ENCODE assay signal across 1 cellular context in the genomic region with DNA sequence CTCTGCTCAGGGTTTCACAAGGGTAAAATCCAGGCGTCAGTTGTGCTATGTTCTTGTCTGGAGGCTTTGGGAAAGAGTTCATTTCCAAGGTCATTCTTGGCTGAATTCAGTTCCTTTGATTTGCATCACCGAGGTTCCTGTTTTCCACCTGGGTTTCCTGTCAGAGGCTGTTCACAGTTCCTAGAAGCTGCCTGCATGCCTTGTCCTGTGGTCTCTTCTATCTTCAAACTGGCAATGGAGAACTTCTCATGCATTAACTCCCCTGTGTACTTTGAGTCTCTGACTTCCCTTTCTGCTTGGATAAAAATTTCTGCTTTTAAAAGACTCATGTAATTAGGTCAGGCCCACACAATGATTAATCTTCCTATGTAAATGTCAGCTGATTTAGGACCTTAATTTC.
A peak's percentile ranks its signal among the peaks of the same experiment; 100 is the strongest.
TF ChIP-seq lines count a peak whose summit lies in the region.

No MANE protein-coding gene starts in this region.

TF ChIP-seq in K562, 482 proteins besides CTCF, POLR2A, EP300 and RAD21 (continued from another document):
- TF ChIP-seq, protein P1, sequence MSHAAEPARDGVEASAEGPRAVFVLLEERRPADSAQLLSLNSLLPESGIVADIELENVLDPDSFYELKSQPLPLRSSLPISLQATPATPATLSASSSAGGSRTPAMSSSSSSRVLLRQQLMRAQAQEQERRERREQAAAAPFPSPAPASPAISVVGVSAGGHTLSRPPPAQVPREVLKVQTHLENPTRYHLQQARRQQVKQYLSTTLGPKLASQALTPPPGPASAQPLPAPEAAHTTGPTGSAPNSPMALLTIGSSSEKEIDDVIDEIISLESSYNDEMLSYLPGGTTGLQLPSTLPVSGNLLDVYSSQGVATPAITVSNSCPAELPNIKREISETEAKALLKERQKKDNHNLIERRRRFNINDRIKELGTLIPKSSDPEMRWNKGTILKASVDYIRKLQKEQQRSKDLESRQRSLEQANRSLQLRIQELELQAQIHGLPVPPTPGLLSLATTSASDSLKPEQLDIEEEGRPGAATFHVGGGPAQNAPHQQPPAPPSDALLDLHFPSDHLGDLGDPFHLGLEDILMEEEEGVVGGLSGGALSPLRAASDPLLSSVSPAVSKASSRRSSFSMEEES (CRISPR knock-in tag; IDR thresholded peaks at IDR 0.05): no peak
- TF ChIP-seq, protein P2, sequence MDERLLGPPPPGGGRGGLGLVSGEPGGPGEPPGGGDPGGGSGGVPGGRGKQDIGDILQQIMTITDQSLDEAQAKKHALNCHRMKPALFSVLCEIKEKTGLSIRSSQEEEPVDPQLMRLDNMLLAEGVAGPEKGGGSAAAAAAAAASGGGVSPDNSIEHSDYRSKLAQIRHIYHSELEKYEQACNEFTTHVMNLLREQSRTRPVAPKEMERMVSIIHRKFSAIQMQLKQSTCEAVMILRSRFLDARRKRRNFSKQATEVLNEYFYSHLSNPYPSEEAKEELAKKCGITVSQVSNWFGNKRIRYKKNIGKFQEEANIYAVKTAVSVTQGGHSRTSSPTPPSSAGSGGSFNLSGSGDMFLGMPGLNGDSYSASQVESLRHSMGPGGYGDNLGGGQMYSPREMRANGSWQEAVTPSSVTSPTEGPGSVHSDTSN (CRISPR knock-in tag; IDR thresholded peaks at IDR 0.05; ENCODE audit: low read depth): no peak
- TF ChIP-seq, protein P2 (tag; conservative IDR thresholded peaks at IDR 0.05; ENCODE audit: low read depth): 0 out of 2 replicates have a peak, but pooled peaks have one; percentile 9
- TF ChIP-seq SLC30A9 (CRISPR knock-in tag; IDR thresholded peaks at IDR 0.05): no peak
- no peak for TF ChIP-seq CBFA2T2 (conservative IDR thresholded peaks at IDR 0.05)
- TF ChIP-seq, protein P3, sequence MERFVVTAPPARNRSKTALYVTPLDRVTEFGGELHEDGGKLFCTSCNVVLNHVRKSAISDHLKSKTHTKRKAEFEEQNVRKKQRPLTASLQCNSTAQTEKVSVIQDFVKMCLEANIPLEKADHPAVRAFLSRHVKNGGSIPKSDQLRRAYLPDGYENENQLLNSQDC (CRISPR knock-in tag; IDR thresholded peaks at IDR 0.05): no peak
- peak; percentile 15 for TF ChIP-seq MEIS2 (IDR thresholded peaks at IDR 0.05; ENCODE audit: partially characterized antibody)
TF ChIP-seq in K562: peak in this region for 5.
